ENCODE assay signal across 1 cellular context in the genomic region with DNA sequence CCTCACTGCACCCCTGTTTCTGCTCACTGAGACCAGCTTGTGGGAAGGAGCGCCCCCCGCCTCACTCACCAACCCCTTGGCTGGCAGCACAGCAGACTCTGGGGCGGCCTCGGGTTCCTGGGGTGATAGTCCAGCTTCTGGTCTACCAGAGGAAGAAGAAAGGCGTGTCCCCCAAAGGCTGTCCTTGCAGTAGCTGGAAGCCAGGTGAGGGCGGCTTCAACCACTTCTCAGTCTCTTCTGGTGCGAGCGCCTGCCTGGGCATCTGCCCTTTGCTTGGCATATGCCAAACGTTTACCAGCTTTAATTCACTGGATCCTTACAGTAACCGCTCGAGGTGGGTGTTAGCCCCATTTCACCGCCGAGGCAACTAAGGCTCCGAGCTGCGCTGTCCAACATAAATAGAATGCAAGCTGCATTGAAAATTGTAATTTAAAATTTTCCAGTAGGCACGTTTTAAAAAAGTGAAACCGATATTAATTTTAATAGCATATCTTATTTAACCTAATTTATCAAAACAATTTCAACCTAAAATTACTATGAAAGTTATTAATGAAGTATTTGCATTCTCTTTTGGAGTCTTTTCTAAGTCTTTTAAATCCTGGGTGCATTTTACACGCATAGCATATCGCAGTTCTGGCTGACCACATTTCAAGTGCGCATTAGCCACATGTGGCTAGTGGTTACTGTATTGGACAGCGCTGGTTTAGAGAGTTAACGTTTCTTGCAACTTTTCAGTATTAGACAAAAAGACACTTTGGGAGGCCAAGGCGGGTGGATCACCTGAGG.
A peak's percentile ranks its signal among the peaks of the same experiment; 100 is the strongest.
TF ChIP-seq lines count a peak whose summit lies in the region.

No MANE protein-coding gene starts in this region.

TF ChIP-seq in GM12878, 131 proteins besides CTCF, POLR2A, EP300 and RAD21:
- TF ChIP-seq MLLT1 (IDR thresholded peaks at IDR 0.05) (peak; percentile 55; the same call in 1 of the 2 replicates), BCL11A (IDR thresholded peaks at IDR 0.05; ENCODE audit: low read depth, low read length) (no peak), E4F1 (IDR thresholded peaks at IDR 0.05; ENCODE audit: borderline replicate concordance, partially characterized antibody) (no peak), PAX5 (IDR thresholded peaks at IDR 0.05; ENCODE audit: borderline replicate concordance, low read depth, low read length) (no peak), CBX3 (IDR thresholded peaks at IDR 0.05; ENCODE audit: borderline replicate concordance, low read depth) (no peak), MEF2A (IDR thresholded peaks at IDR 0.05; ENCODE audit: insufficient read depth, low read depth, low read length) (no peak), PML (IDR thresholded peaks at IDR 0.05; ENCODE audit: low read length) (no peak), TCF3 (IDR thresholded peaks at IDR 0.05; ENCODE audit: borderline replicate concordance, insufficient read depth, low read depth, low read length) (no peak), STAT3 (IDR thresholded peaks at IDR 0.05; ENCODE audit: low read depth, low read length) (no peak), CBX5 (IDR thresholded peaks at IDR 0.05; ENCODE audit: low read depth) (no peak), NBN (IDR thresholded peaks at IDR 0.05) (0 out of 2 replicates have a peak, but pooled peaks have one; percentile 3), RUNX3 (IDR thresholded peaks at IDR 0.05; ENCODE audit: low read length) (peak; percentile 48), NR2F1 (conservative IDR thresholded peaks at IDR 0.05) (0 out of 2 replicates have a peak, but pooled peaks have one; percentile 29), IRF4 (IDR thresholded peaks at IDR 0.05; ENCODE audit: low read depth, low read length) (no peak), SIN3A (IDR thresholded peaks at IDR 0.05; ENCODE audit: low read depth, low read length) (no peak; the same call in none of the 2 replicates), BMI1 (IDR thresholded peaks at IDR 0.05; ENCODE audit: borderline replicate concordance) (no peak)
- TF ChIP-seq, protein P1, sequence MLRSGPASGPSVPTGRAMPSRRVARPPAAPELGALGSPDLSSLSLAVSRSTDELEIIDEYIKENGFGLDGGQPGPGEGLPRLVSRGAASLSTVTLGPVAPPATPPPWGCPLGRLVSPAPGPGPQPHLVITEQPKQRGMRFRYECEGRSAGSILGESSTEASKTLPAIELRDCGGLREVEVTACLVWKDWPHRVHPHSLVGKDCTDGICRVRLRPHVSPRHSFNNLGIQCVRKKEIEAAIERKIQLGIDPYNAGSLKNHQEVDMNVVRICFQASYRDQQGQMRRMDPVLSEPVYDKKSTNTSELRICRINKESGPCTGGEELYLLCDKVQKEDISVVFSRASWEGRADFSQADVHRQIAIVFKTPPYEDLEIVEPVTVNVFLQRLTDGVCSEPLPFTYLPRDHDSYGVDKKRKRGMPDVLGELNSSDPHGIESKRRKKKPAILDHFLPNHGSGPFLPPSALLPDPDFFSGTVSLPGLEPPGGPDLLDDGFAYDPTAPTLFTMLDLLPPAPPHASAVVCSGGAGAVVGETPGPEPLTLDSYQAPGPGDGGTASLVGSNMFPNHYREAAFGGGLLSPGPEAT (IDR thresholded peaks at IDR 0.05; ENCODE audit: low read depth), result 0 out of 2 replicates have a peak, but pooled peaks have one; percentile 15
- TF ChIP-seq, protein P2, sequence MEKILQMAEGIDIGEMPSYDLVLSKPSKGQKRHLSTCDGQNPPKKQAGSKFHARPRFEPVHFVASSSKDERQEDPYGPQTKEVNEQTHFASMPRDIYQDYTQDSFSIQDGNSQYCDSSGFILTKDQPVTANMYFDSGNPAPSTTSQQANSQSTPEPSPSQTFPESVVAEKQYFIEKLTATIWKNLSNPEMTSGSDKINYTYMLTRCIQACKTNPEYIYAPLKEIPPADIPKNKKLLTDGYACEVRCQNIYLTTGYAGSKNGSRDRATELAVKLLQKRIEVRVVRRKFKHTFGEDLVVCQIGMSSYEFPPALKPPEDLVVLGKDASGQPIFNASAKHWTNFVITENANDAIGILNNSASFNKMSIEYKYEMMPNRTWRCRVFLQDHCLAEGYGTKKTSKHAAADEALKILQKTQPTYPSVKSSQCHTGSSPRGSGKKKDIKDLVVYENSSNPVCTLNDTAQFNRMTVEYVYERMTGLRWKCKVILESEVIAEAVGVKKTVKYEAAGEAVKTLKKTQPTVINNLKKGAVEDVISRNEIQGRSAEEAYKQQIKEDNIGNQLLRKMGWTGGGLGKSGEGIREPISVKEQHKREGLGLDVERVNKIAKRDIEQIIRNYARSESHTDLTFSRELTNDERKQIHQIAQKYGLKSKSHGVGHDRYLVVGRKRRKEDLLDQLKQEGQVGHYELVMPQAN (conservative IDR thresholded peaks at IDR 0.05), result no peak
TF ChIP-seq in GM12878: peak in this region for 5.
